ENCODE assay signal across 16 cellular contexts in the genomic region with DNA sequence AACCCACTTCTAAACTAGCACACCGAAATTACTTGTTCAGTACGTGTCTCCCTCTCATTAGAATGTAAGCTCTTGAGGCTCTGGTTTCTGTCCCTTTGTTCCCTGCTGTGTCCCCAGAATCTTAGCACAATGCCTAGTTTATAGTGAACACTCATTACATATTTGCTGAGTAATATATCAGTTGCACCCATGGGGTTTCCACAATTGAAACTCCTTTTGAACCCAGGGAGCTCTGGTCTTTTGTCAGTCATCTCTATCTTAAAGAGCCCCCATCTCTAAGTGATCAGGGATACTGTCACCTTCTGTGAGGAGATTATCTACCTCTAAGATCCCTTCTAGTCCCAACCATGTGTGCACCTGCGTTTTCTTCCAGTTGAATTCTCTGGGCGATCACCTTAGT. TPM values are rescaled to one million over a fixed set of nuclear protein-coding genes. Genes with fewer than 3 reads are reported as not detected.
DNase-seq lines count a peak whose midpoint lies in the region; ATAC-seq, FAIRE-seq and TF ChIP-seq lines count a peak whose summit lies in the region.
"Had no signal": no experiment of that assay in that cellular context is flagged by ENCODE, and none has a peak within 500 bp of the region (broad histone marks: within the 10 kb centered on the region; RNA-seq: fewer than 3 reads in every experiment).

No MANE protein-coding gene starts in this region.

- H2AK5ac ChIP-seq in mesendoderm (ENCODE audit: low read length), result no peak overlapping the region

- no peak overlapping the region for H3K56ac ChIP-seq in mesendoderm (ENCODE audit: low read length)

- ATAC-seq in HG02610 (IDR thresholded peaks at IDR 0.05; ENCODE audit: unreplicated experiment), result peak; percentile 59

- H2BK5ac ChIP-seq in mesendoderm (ENCODE audit: low read length), result no peak overlapping the region

- peak overlapping the region; percentile 93 for H3K27ac Mint-ChIP-seq in activated CD4-positive, alpha-beta T cell treated with anti-CD3 and anti-CD28 coated beads, Interleukin-2, amount 10 ng/mL, durations not matched to agents 7 days and 5 days
- peak overlapping the region; percentile 83 for H3K27ac Mint-ChIP-seq in activated CD4-positive, alpha-beta memory T cell treated with anti-CD3 and anti-CD28 coated beads for 36 hours
- H3K27ac Mint-ChIP-seq: progenitor cell of endocrine pancreas had no signal

- H2BK15ac ChIP-seq in mesendoderm (replicated peaks; ENCODE audit: low read depth), result no peak overlapping the region

- H3K36me3 ChIP-seq in endothelial cell of umbilical vein (ENCODE audit: control insufficient read depth in 2 of 2, extremely low read depth in 1 of 2, insufficient read depth in 2 of 2, low read length in 2 of 2) (no peaks in the 10 kb centered on the region), esophagus muscularis mucosa (no peaks in the 10 kb centered on the region), mesendoderm (ENCODE audit: control insufficient read depth, insufficient read depth, low read length) (no peaks in the 10 kb centered on the region)
- H3K36me3 ChIP-seq: stomach had no signal

- peaks cover 12% of the 10 kb centered on the region for H3K4me1 ChIP-seq in endothelial cell of umbilical vein (ENCODE audit: control insufficient read depth, extremely low read depth, insufficient read depth, low read length)
- H3K4me1 ChIP-seq in esophagus muscularis mucosa, result no peaks in the 10 kb centered on the region
- H3K4me1 ChIP-seq in mesendoderm (ENCODE audit: control insufficient read depth, low read depth, low read length), result no peaks in the 10 kb centered on the region
- H3K4me1 ChIP-seq: stomach had no signal

- no peaks in the 10 kb centered on the region for H3K27me3 Mint-ChIP-seq in activated CD4-positive, alpha-beta T cell treated with anti-CD3 and anti-CD28 coated beads, Interleukin-2, amount 10 ng/mL, durations not matched to agents 7 days and 5 days
- no peaks in the 10 kb centered on the region for H3K27me3 Mint-ChIP-seq in activated CD4-positive, alpha-beta memory T cell treated with anti-CD3 and anti-CD28 coated beads for 36 hours

- H3K79me1 ChIP-seq in mesendoderm (ENCODE audit: low read length), result no peaks in the 10 kb centered on the region

- peak overlapping the region; percentile 61 for H3K4me3 Mint-ChIP-seq in activated CD4-positive, alpha-beta T cell treated with anti-CD3 and anti-CD28 coated beads, Interleukin-2, amount 10 ng/mL, durations not matched to agents 7 days and 5 days
- peak overlapping the region; percentile 61 for H3K4me3 Mint-ChIP-seq in activated CD4-positive, alpha-beta memory T cell treated with anti-CD3 and anti-CD28 coated beads for 36 hours
- H3K4me3 Mint-ChIP-seq: nephron had no signal

- H3K79me2 ChIP-seq in endothelial cell of umbilical vein (ENCODE audit: control insufficient read depth, insufficient read depth, low read length) (no peaks in the 10 kb centered on the region), mesendoderm (ENCODE audit: control insufficient read depth, insufficient read depth, low read length) (no peaks in the 10 kb centered on the region)

- dilution Hi-C loops in endothelial cell of umbilical vein (cut with MboI; ENCODE audit: extremely low pct_ligation_motif_present, low sequenced_read_pairs), result no loop called here

- H3K4me3 ChIP-seq in endothelial cell of umbilical vein (replicated peaks in 1 of 3; ENCODE audit: insufficient read depth in 1 of 3, low read depth in 1 of 3, low read length in 3 of 3) (no peak overlapping the region), esophagus muscularis mucosa (no peak overlapping the region), mesendoderm (ENCODE audit: low read length) (no peak overlapping the region)
- H3K4me3 ChIP-seq: stomach had no signal

- no peaks in the 10 kb centered on the region for H4K20me1 ChIP-seq in endothelial cell of umbilical vein (replicated peaks; ENCODE audit: control insufficient read depth, extremely low read depth, insufficient read depth, low read length)

- no peak overlapping the region for H4K8ac ChIP-seq in mesendoderm (ENCODE audit: low read depth, low read length)

- no peak overlapping the region for H4K5ac ChIP-seq in mesendoderm (ENCODE audit: low read length)

- intact Hi-C loops in activated CD4-positive, alpha-beta memory T cell treated with anti-CD3 and anti-CD28 coated beads for 36 hours (cut with micrococcal nuclease), result loop anchor here (1.0 to 10.0 kb wide), 3 partner anchors 10 to 1688 kb away; a partner anchor contains a TSS
- intact Hi-C loops in endothelial cell of umbilical vein (cut with micrococcal nuclease) (loop anchor here (1.0 kb wide), 1 partner anchor 36 kb away; no protein-coding TSS in a partner anchor), esophagus muscularis mucosa (cut with DNase I) (no loop called here)

- H3K4me2 ChIP-seq in endothelial cell of umbilical vein (ENCODE audit: insufficient read depth, low read length) (peak overlapping the region; percentile 50), mesendoderm (ENCODE audit: low read length) (no peak overlapping the region)

- DNase-seq in activated CD4-positive, alpha-beta T cell treated with anti-CD3 and anti-CD28 coated beads, Interleukin-2, amount 10 ng/mL, durations not matched to agents 7 days and 5 days, result no peak
- DNase-seq in activated CD4-positive, alpha-beta T cell treated with anti-CD3 and anti-CD28 coated beads, Interleukin-2, amount 50 U/mL, for 4 hours, result no peak
- no peak for DNase-seq in activated CD4-positive, alpha-beta memory T cell treated with anti-CD3 and anti-CD28 coated beads for 36 hours
- DNase-seq in endothelial cell of umbilical vein (ENCODE audit: low read depth, low spot score) (no peak), esophagus muscularis mucosa (ENCODE audit: extremely low spot score) (no peak), HTR-8/SVneo (ENCODE audit: insufficient read length, low spot score) (no peak), mesendoderm (no peak)
- DNase-seq: amniotic stem cell, NCI-H1048, NCI-H446, stomach had no signal

- H3K4ac ChIP-seq in mesendoderm (ENCODE audit: low read depth, low read length), result no peak overlapping the region

- H3K4me1 Mint-ChIP-seq in activated CD4-positive, alpha-beta T cell treated with anti-CD3 and anti-CD28 coated beads, Interleukin-2, amount 10 ng/mL, durations not matched to agents 7 days and 5 days, result peaks cover 88% of the 10 kb centered on the region
- peaks cover 93% of the 10 kb centered on the region for H3K4me1 Mint-ChIP-seq in activated CD4-positive, alpha-beta memory T cell treated with anti-CD3 and anti-CD28 coated beads for 36 hours (ENCODE audit: low read depth)
- H3K4me1 Mint-ChIP-seq: nephron had no signal

- H2BK120ac ChIP-seq in mesendoderm (ENCODE audit: low read depth, low read length), result no peak overlapping the region

- no peak for TF ChIP-seq CTCF in endothelial cell of umbilical vein (IDR thresholded peaks at IDR 0.05; ENCODE audit: extremely low read depth in 1 of 2, insufficient read depth in 1 of 2, low read depth in 1 of 2, low read length in 2 of 2)
- TF ChIP-seq CTCF in esophagus muscularis mucosa (IDR thresholded peaks at IDR 0.05), result no peak

- H3K9ac ChIP-seq in endothelial cell of umbilical vein (replicated peaks; ENCODE audit: extremely low read depth, insufficient read depth, low read length) (no peak overlapping the region), mesendoderm (ENCODE audit: low read length) (no peak overlapping the region)

- H3K9me1 ChIP-seq in endothelial cell of umbilical vein (replicated peaks; ENCODE audit: control insufficient read depth, extremely low read depth, insufficient read depth, low read length), result no peaks in the 10 kb centered on the region

- H3K18ac ChIP-seq in mesendoderm (ENCODE audit: low read length), result no peak overlapping the region

- H2AFZ ChIP-seq in endothelial cell of umbilical vein (ENCODE audit: low read depth, low read length), result no peak overlapping the region

- H3K9me3 ChIP-seq in endothelial cell of umbilical vein (replicated peaks; ENCODE audit: control insufficient read depth, insufficient read depth, low read length), result no peaks in the 10 kb centered on the region
- no peaks in the 10 kb centered on the region for H3K9me3 ChIP-seq in esophagus muscularis mucosa
- H3K9me3 ChIP-seq: stomach had no signal

- TF ChIP-seq EP300 in esophagus muscularis mucosa (IDR thresholded peaks at IDR 0.05), result no peak

- POLR2A ChIA-PET in activated CD4-positive, alpha-beta T cell treated with anti-CD3 and anti-CD28 coated beads, Interleukin-2, amount 10 ng/mL, durations not matched to agents 7 days and 5 days (lab: Charles Lee), result interaction anchor here (1.3 to 1.8 kb wide), 2 partner anchors 9 to 13 kb away, joined by 4 to 6 read pairs; a partner anchor contains a TSS
- POLR2A ChIA-PET in activated CD4-positive, alpha-beta memory T cell treated with anti-CD3 and anti-CD28 coated beads for 36 hours (lab: Charles Lee), result interaction anchor here (1.1 to 6.0 kb wide), 6 partner anchors 9 to 17 kb away, joined by 4 to 42 read pairs (median 7); a partner anchor contains a TSS
- POLR2A ChIA-PET in endothelial cell of umbilical vein (lab: Charles Lee), result no interaction called here

- H3K36me3 Mint-ChIP-seq in activated CD4-positive, alpha-beta T cell treated with anti-CD3 and anti-CD28 coated beads, Interleukin-2, amount 10 ng/mL, durations not matched to agents 7 days and 5 days (ENCODE audit: low read depth), result peaks cover 70% of the 10 kb centered on the region
- H3K36me3 Mint-ChIP-seq in activated CD4-positive, alpha-beta memory T cell treated with anti-CD3 and anti-CD28 coated beads for 36 hours, result no peaks in the 10 kb centered on the region

- FAIRE-seq in endothelial cell of umbilical vein (lab: Jason Lieb, UNC) (no peak), HTR-8/SVneo (lab: Jason Lieb, UNC) (no peak)
- FAIRE-seq: TTC549 had no signal

- H3K27me3 ChIP-seq in endothelial cell of umbilical vein (ENCODE audit: control insufficient read depth in 2 of 2, insufficient read depth in 2 of 2, low read length in 2 of 2) (no peaks in the 10 kb centered on the region), esophagus muscularis mucosa (no peaks in the 10 kb centered on the region), mesendoderm (ENCODE audit: insufficient read depth, low read length, poor library complexity) (no peaks in the 10 kb centered on the region)
- H3K27me3 ChIP-seq: stomach had no signal

- no peaks in the 10 kb centered on the region for H3K9me3 Mint-ChIP-seq in activated CD4-positive, alpha-beta T cell treated with anti-CD3 and anti-CD28 coated beads, Interleukin-2, amount 10 ng/mL, durations not matched to agents 7 days and 5 days
- H3K9me3 Mint-ChIP-seq in activated CD4-positive, alpha-beta memory T cell treated with anti-CD3 and anti-CD28 coated beads for 36 hours, result no peaks in the 10 kb centered on the region
- H3K9me3 Mint-ChIP-seq: nephron had no signal

- 92% methylated on average over 4 of the region's 4 CpGs for WGBS in esophagus muscularis mucosa
- WGBS in mesendoderm (ENCODE audit: extremely low coverage, insufficient coverage, low lambda C conversion rate), result no CpG with 5 or more reads among the region's 4 CpGs

- CTCF ChIA-PET in activated CD4-positive, alpha-beta T cell treated with anti-CD3 and anti-CD28 coated beads, Interleukin-2, amount 10 ng/mL, durations not matched to agents 7 days and 5 days (lab: Charles Lee), result interaction anchor here (1.1 to 3.9 kb wide), 3 partner anchors 9 to 15 kb away, joined by 3 to 25 read pairs (median 20); a partner anchor contains a TSS
- CTCF ChIA-PET in activated CD4-positive, alpha-beta memory T cell treated with anti-CD3 and anti-CD28 coated beads for 36 hours (lab: Charles Lee), result interaction anchor here (0.6 to 4.6 kb wide), 8 partner anchors 10 to 79 kb away, joined by 3 to 33 read pairs (median 4); no protein-coding TSS in a partner anchor
- CTCF ChIA-PET in endothelial cell of umbilical vein (lab: Charles Lee), result interaction anchor here (0.9 kb wide), 1 partner anchor 9 kb away, joined by 4 read pairs; no protein-coding TSS in a partner anchor

- TF ChIP-seq POLR2A in endothelial cell of umbilical vein (IDR thresholded peaks at IDR 0.05; ENCODE audit: low read depth, low read length), result no peak
- no peak for TF ChIP-seq POLR2A in esophagus muscularis mucosa (IDR thresholded peaks at IDR 0.05; ENCODE audit: low read depth)

- H3K27ac ChIP-seq in endothelial cell of umbilical vein (ENCODE audit: insufficient read depth, low read depth, low read length) (no peak overlapping the region), esophagus muscularis mucosa (replicated peaks in 1 of 4) (no peak overlapping the region), mesendoderm (ENCODE audit: low read depth, low read length) (no peak overlapping the region)
- H3K27ac ChIP-seq: epithelial cell of prostate had no signal

- no peak overlapping the region for H3K23ac ChIP-seq in mesendoderm (ENCODE audit: low read length)

- BruUV-seq in endothelial cell of umbilical vein (replicated peaks; lab: Mats Ljungman, UMichigan), result no TSS peak

RNA-seq across cellular contexts. Expression of a gene that starts 12.8 kb away (rescaled TPM):
- total RNA-seq in activated CD4-positive, alpha-beta T cell treated with anti-CD3 and anti-CD28 coated beads, Interleukin-2, amount 10 ng/mL, durations not matched to agents 7 days and 5 days, result 100 to 1,000 TPM; 138 to 139 TPM
- 10 to 100 TPM; 33.3 to 36.5 TPM for total RNA-seq in activated CD4-positive, alpha-beta memory T cell treated with anti-CD3 and anti-CD28 coated beads for 36 hours
- total RNA-seq in endothelial cell of umbilical vein (5.4 and 8.2 TPM in 2 replicates), esophagus muscularis mucosa (1 to 10 TPM in 3 of 4 donors, under 1 TPM in 1; 0.42 to 5.3 (median 3.5) TPM)
- 1.9 and 2.2 TPM in 2 replicates for polyA plus RNA-seq in endothelial cell of umbilical vein
- polyA plus RNA-seq in endothelial cell of umbilical vein (2011; cell fraction: cytosol; rRNA removed), result 4.0 and 4.6 TPM in 2 replicates
- polyA plus RNA-seq in endothelial cell of umbilical vein (2011; cell fraction: nucleus; rRNA removed), result 2.4 and 3.9 TPM in 2 replicates
- 0.10 and 0.27 TPM in 2 replicates for polyA plus RNA-seq in endothelial cell of umbilical vein (2012)
- polyA minus RNA-seq in endothelial cell of umbilical vein, result 10.6 and 14.0 TPM in 2 replicates
- polyA minus RNA-seq in endothelial cell of umbilical vein (2011; cell fraction: cytosol; rRNA and poly(A)+ RNA removed), result not detected
- polyA minus RNA-seq in endothelial cell of umbilical vein (2011; cell fraction: nucleus; rRNA and poly(A)+ RNA removed), result 7.4 and 10.3 TPM in 2 replicates
- polyA plus RNA-seq in mesendoderm (2013, experiment 1 of 2), result 2.7 TPM
- 2.0 TPM for polyA plus RNA-seq in mesendoderm (2013, experiment 2 of 2)
